ENCODE assay signal across 8 cellular contexts in genomic region chr6:27176096-27176495, GRCh38.
DNase-seq lines count a peak whose midpoint lies in the region; ATAC-seq and TF ChIP-seq lines count a peak whose summit lies in the region.

No MANE protein-coding gene starts in this region.

- TF ChIP-seq CTCF in fibroblast of lung (conservative IDR thresholded peaks at IDR 0.05 in 1 of 2, IDR thresholded peaks at IDR 0.05 in 1 of 2; ENCODE audit: low read depth in 1 of 2, low read length in 2 of 2) = no peak

- peak overlapping the region; percentile 97 for H3K4me3 Mint-ChIP-seq in activated naive CD4-positive, alpha-beta T cell treated with anti-CD3 and anti-CD28 coated beads, Interleukin-2, amount 50 U/mL, for 24 hours
- H3K4me3 Mint-ChIP-seq in stimulated activated naive B cell treated with anti-CD40 and anti-IgM and Interleukin-4, amounts not matched to agents 10 μg/mL and 1 μg/mL and 100 μg/mL, for 72 hours = peak overlapping the region; percentile 94 to 97

- H3K4me2 ChIP-seq in fibroblast of lung (ENCODE audit: extremely low read depth, insufficient read depth, low read length) = peak overlapping the region; percentile 35

- no peak for DNase-seq in activated naive CD4-positive, alpha-beta T cell treated with Interleukin-2 at 50 U/mL for 16 hours
- peak; percentile 71 to 85 for DNase-seq in SJCRH30
- DNase-seq in fibroblast of lung (ENCODE audit: low read depth in 2 of 2) = peak; percentile 34 to 52
- DNase-seq in stimulated activated naive B cell treated with anti-CD40 and anti-IgM and Interleukin-4, amounts not matched to agents 10 μg/mL and 1 μg/mL and 100 μg/mL, for 72 hours = no peak
- DNase-seq in ureter (ENCODE audit: low spot score) = no peak
- DNase-seq in NCI-H2029 (lab: John Stamatoyannopoulos, UW) = no peak

- H3K9me3 Mint-ChIP-seq in activated naive CD4-positive, alpha-beta T cell treated with anti-CD3 and anti-CD28 coated beads, Interleukin-2, amount 50 U/mL, for 24 hours = no peaks in the 10 kb centered on the region
- H3K9me3 Mint-ChIP-seq in stimulated activated naive B cell treated with anti-CD40 and anti-IgM and Interleukin-4, amounts not matched to agents 10 μg/mL and 1 μg/mL and 100 μg/mL, for 72 hours = peaks cover 0 to 2% of the 10 kb centered on the region in 2 donors

- no peak for ATAC-seq in stimulated activated naive B cell treated with anti-CD40 and anti-IgM and Interleukin-4, amounts not matched to agents 10 μg/mL and 1 μg/mL and 100 μg/mL, for 72 hours (replicated peaks)
- ATAC-seq in GM18511 (IDR thresholded peaks at IDR 0.05; ENCODE audit: unreplicated experiment) = no peak

- no peak overlapping the region for H3K9ac ChIP-seq in fibroblast of lung (ENCODE audit: insufficient read depth, low read length)

- no peak overlapping the region for H3K27ac Mint-ChIP-seq in activated naive CD4-positive, alpha-beta T cell treated with anti-CD3 and anti-CD28 coated beads, Interleukin-2, amount 50 U/mL, for 24 hours
- peak overlapping the region; percentile 99 for H3K27ac Mint-ChIP-seq in stimulated activated naive B cell treated with anti-CD40 and anti-IgM and Interleukin-4, amounts not matched to agents 10 μg/mL and 1 μg/mL and 100 μg/mL, for 72 hours

- H3K36me3 ChIP-seq in SJCRH30 = no peaks in the 10 kb centered on the region
- H3K36me3 ChIP-seq in fibroblast of lung (ENCODE audit: control insufficient read depth, insufficient read depth, low read length) = no peaks in the 10 kb centered on the region

- H3K79me2 ChIP-seq in fibroblast of lung (ENCODE audit: control insufficient read depth, insufficient read depth, low read length) = no peaks in the 10 kb centered on the region

- H3K9me3 ChIP-seq in SJCRH30 (replicated peaks) (no peaks in the 10 kb centered on the region), fibroblast of lung (ENCODE audit: control insufficient read depth, insufficient read depth, low read depth, low read length) (no peaks in the 10 kb centered on the region)

- no peaks in the 10 kb centered on the region for H4K20me1 ChIP-seq in fibroblast of lung (ENCODE audit: control insufficient read depth, extremely low read depth, insufficient read depth, low read length)

- no peaks in the 10 kb centered on the region for H3K4me1 ChIP-seq in SJCRH30
- no peaks in the 10 kb centered on the region for H3K4me1 ChIP-seq in fibroblast of lung (ENCODE audit: control insufficient read depth, extremely low read depth, insufficient read depth, low read length)

- H2AFZ ChIP-seq in fibroblast of lung (ENCODE audit: low read length) = peak overlapping the region; percentile 13

- no peaks in the 10 kb centered on the region for H3K27me3 Mint-ChIP-seq in activated naive CD4-positive, alpha-beta T cell treated with anti-CD3 and anti-CD28 coated beads, Interleukin-2, amount 50 U/mL, for 24 hours
- peaks cover 4 to 22% of the 10 kb centered on the region in 2 donors for H3K27me3 Mint-ChIP-seq in stimulated activated naive B cell treated with anti-CD40 and anti-IgM and Interleukin-4, amounts not matched to agents 10 μg/mL and 1 μg/mL and 100 μg/mL, for 72 hours

- H3K27me3 ChIP-seq in SJCRH30 (no peaks in the 10 kb centered on the region), fibroblast of lung (ENCODE audit: control insufficient read depth, insufficient read depth, low read length) (no peaks in the 10 kb centered on the region)

- peak overlapping the region; percentile 39 for H3K27ac ChIP-seq in SJCRH30
- H3K27ac ChIP-seq in fibroblast of lung (ENCODE audit: insufficient read depth, low read length) = no peak overlapping the region

- H3K4me3 ChIP-seq in SJCRH30 (peak overlapping the region; percentile 69), fibroblast of lung (replicated peaks in 1 of 4; ENCODE audit: control extremely low read depth in 1 of 4, insufficient read depth in 1 of 4, low read depth in 3 of 4, low read length in 4 of 4) (peak overlapping the region in 3 of 4 experiments; percentile 82 to 99 (median 90))

- peaks cover 1% of the 10 kb centered on the region for H3K36me3 Mint-ChIP-seq in activated naive CD4-positive, alpha-beta T cell treated with anti-CD3 and anti-CD28 coated beads, Interleukin-2, amount 50 U/mL, for 24 hours
- H3K36me3 Mint-ChIP-seq in stimulated activated naive B cell treated with anti-CD40 and anti-IgM and Interleukin-4, amounts not matched to agents 10 μg/mL and 1 μg/mL and 100 μg/mL, for 72 hours = peaks cover 4 to 11% of the 10 kb centered on the region in 2 donors

- H3K4me1 Mint-ChIP-seq in activated naive CD4-positive, alpha-beta T cell treated with anti-CD3 and anti-CD28 coated beads, Interleukin-2, amount 50 U/mL, for 24 hours = peaks cover 9% of the 10 kb centered on the region
- peaks cover 0 to 24% of the 10 kb centered on the region in 2 donors for H3K4me1 Mint-ChIP-seq in stimulated activated naive B cell treated with anti-CD40 and anti-IgM and Interleukin-4, amounts not matched to agents 10 μg/mL and 1 μg/mL and 100 μg/mL, for 72 hours

Comparison
In these comparisons a context has a peak if more than half of its experiments do, and no peak if none do; other contexts are left out.
1. DNase-seq: peak in SJCRH30 (2 of 2) and fibroblast of lung (2 of 2); none in activated naive CD4-positive, alpha-beta T cell treated with Interleukin-2 at 50 U/mL for 16 hours (single experiment), stimulated activated naive B cell treated with anti-CD40 and anti-IgM and Interleukin-4, amounts not matched to agents 10 μg/mL and 1 μg/mL and 100 μg/mL, for 72 hours (single experiment), ureter (single experiment) and NCI-H2029 (single experiment).